In the genomic region with DNA sequence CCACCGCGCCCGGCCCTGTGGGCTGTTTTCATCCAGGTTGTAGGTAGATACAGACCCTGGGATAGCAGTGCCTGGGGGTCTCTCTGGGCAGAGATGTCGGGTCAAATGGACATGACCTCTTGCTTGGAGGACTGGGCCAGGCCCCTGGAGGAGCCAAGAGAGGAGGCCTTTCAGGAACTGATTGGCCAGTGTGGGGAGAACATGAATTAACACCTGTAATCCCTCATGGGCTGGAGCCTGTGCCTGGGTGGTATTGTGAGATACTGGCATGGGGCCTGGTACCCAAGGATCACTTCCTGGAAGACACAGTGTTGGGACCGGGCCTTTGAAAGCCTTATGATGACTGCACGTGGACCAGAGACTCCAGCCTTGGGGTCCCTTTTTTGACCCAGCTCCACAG, we compare ENCODE assay signal across 3 cellular contexts.
"Had no signal": no experiment of that assay in that cellular context is flagged by ENCODE, and none has a peak within 500 bp of the region (broad histone marks: within the 10 kb centered on the region; RNA-seq: fewer than 3 reads in every experiment).

No MANE protein-coding gene starts in this region.

- ATAC-seq: GM12878 had no signal

- DNase-seq: GDM1, GF-D8 had no signal

- H3K4me3 ChIP-seq: GM12878 had no signal
